In genomic region chr1:235295902-235296350, GRCh38 we compare ENCODE assay signal across 12 cellular contexts. TPM values are rescaled to one million over a fixed set of nuclear protein-coding genes. Genes with fewer than 3 reads are reported as not detected.
A peak's percentile ranks its signal among the peaks of the same experiment; 100 is the strongest.
DNase-seq lines count a peak whose midpoint lies in the region; ATAC-seq and TF ChIP-seq lines count a peak whose summit lies in the region.
"Had no signal": no experiment of that assay in that cellular context is flagged by ENCODE, and none has a peak within 500 bp of the region (broad histone marks: within the 10 kb centered on the region; RNA-seq: fewer than 3 reads in every experiment).

No MANE protein-coding gene starts in this region.

- DNase-seq in AG04450 (ENCODE audit: low read depth, low spot score) (peak; percentile 20), HS-27A (ENCODE audit: low read depth) (peak; percentile 48), brain microvascular endothelial cell (peak; percentile 88), right lobe of liver (no peak), activated gamma-delta T cell treated with Interleukin-2 at 50 U/mL for 16 hours (no peak)
- DNase-seq in stimulated activated CD4-positive, alpha-beta T cell treated with anti-CD3 and anti-CD28 coated beads, Interleukin-2, amount 100 ng/mL, for 48 hours = no peak
- DNase-seq in stimulated activated CD4-positive, alpha-beta T cell treated with anti-CD3 and anti-CD28 coated beads, Interleukin-4, amount 100 ng/mL, for 24 hours = no peak
- DNase-seq: Karpas-422; sigmoid colon; stimulated activated naive CD8-positive, alpha-beta T cell treated with anti-CD3 and anti-CD28 coated beads, Interleukin-15, amount 100 ng/mL, for 72 hours had no signal

- H3K27me3 ChIP-seq in AG04450 (ENCODE audit: control insufficient read depth, insufficient read depth, low read length) (no peaks in the 10 kb centered on the region), brain microvascular endothelial cell (replicated peaks) (no peaks in the 10 kb centered on the region), right lobe of liver (no peaks in the 10 kb centered on the region)
- H3K27me3 ChIP-seq: BLaER1 treated with 17β-estradiol and CSF1 and Interleukin-3, amounts not matched to agents 10 nM and 100 nM; sigmoid colon had no signal

- peaks cover 0 to 21% (median 5%) of the 10 kb centered on the region in 4 donors for H3K4me1 ChIP-seq in right lobe of liver

- POLR2A ChIA-PET in AG04450 (lab: Yijun Ruan, JAX) = no interaction called here

- TF ChIP-seq CTCF in AG04450 (IDR thresholded peaks at IDR 0.05; ENCODE audit: low read depth, low read length) = no peak
- TF ChIP-seq CTCF in brain microvascular endothelial cell (IDR thresholded peaks at IDR 0.05; ENCODE audit: low read depth, low read length, missing control alignments) = no peak
- no peak for TF ChIP-seq CTCF in right lobe of liver (IDR thresholded peaks at IDR 0.05)

- intact Hi-C loops in right lobe of liver (cut with DNase I) = no loop called here

- H3K4me3 ChIP-seq in AG04450 (ENCODE audit: low read depth, low read length) = no peak overlapping the region
- no peak overlapping the region for H3K4me3 ChIP-seq in brain microvascular endothelial cell (ENCODE audit: low read depth, low read length)
- no peak overlapping the region for H3K4me3 ChIP-seq in right lobe of liver
- H3K4me3 ChIP-seq: BLaER1 treated with 17β-estradiol and CSF1 and Interleukin-3, amounts not matched to agents 10 nM and 100 nM; sigmoid colon had no signal

- no peaks in the 10 kb centered on the region for H3K9me3 ChIP-seq in AG04450 (ENCODE audit: control insufficient read depth, insufficient read depth, low read length)
- H3K9me3 ChIP-seq in right lobe of liver = no peaks in the 10 kb centered on the region
- H3K9me3 ChIP-seq: sigmoid colon had no signal

- ATAC-seq in right lobe of liver (peak in 3 of 4 donors; percentile 47 to 67 (median 56)), GM21717 (IDR thresholded peaks at IDR 0.05; ENCODE audit: unreplicated experiment) (no peak)
- ATAC-seq: stimulated activated naive CD8-positive, alpha-beta T cell treated with anti-CD3 and anti-CD28 coated beads, Interleukin-15, amount 100 ng/mL, for 72 hours had no signal

- in situ Hi-C loops in brain microvascular endothelial cell (cut with HindIII; ENCODE audit: low pct_ligation_motif_present, low sequenced_read_pairs) = no loop called here

- H3K36me3 ChIP-seq in brain microvascular endothelial cell (replicated peaks) (no peaks in the 10 kb centered on the region), right lobe of liver (no peaks in the 10 kb centered on the region)
- H3K36me3 ChIP-seq: sigmoid colon had no signal

- WGBS in right lobe of liver (ENCODE audit: insufficient coverage, low coverage, low lambda C conversion rate, missing lambda C conversion rate) = 73% methylated on average over 4 of the region's 5 CpGs

- TF ChIP-seq POLR2A in right lobe of liver (IDR thresholded peaks at IDR 0.05) = no peak

- H3K27ac ChIP-seq in AG04450 (ENCODE audit: low read depth, low read length) = peak overlapping the region; percentile 13
- peak overlapping the region; percentile 23 for H3K27ac ChIP-seq in brain microvascular endothelial cell
- no peak overlapping the region for H3K27ac ChIP-seq in right lobe of liver
- H3K27ac ChIP-seq: BLaER1 treated with 17β-estradiol and CSF1 and Interleukin-3, amounts not matched to agents 10 nM and 100 nM; sigmoid colon had no signal

- CTCF ChIA-PET in AG04450 (lab: Charles Lee) = interaction anchor here (0.7 kb wide), 1 partner anchor 205 kb away, joined by 4 read pairs; no protein-coding TSS in a partner anchor

RNA-seq across cellular contexts. Expression of gene ARID4B, which starts 32.1 kb away (rescaled TPM):
- polyA plus RNA-seq in AG04450 (2011; rRNA removed) = 13.3 and 15.6 TPM in 2 replicates
- 23.0 and 34.2 TPM in 2 replicates for polyA minus RNA-seq in AG04450 (2011; rRNA and poly(A)+ RNA removed)
- 10 to 100 TPM in 4 of 6 experiments, 1 to 10 TPM in 2; 8.0 to 16.2 (median 11.4) TPM for total RNA-seq in right lobe of liver

RNA-seq across cellular contexts. Expression of gene GGPS1, which starts 32.4 kb away (rescaled TPM):
- 37.4 and 45.2 TPM in 2 replicates for polyA plus RNA-seq in AG04450 (2011; rRNA removed)
- polyA minus RNA-seq in AG04450 (2011; rRNA and poly(A)+ RNA removed) = 20.8 and 23.8 TPM in 2 replicates
- 10 to 100 TPM in 4 of 6 experiments, 1 to 10 TPM in 2; 7.8 to 12.1 (median 10.6) TPM for total RNA-seq in right lobe of liver

Comparison
In these comparisons a context has a peak if more than half of its experiments do, and no peak if none do; other contexts are left out.
1. DNase-seq: peak in AG04450 (single experiment), HS-27A (single experiment) and brain microvascular endothelial cell (single experiment); none in right lobe of liver (0 of 3), stimulated activated CD4-positive, alpha-beta T cell treated with anti-CD3 and anti-CD28 coated beads, Interleukin-2, amount 100 ng/mL, for 48 hours (0 of 2), activated gamma-delta T cell treated with Interleukin-2 at 50 U/mL for 16 hours (single experiment) and stimulated activated CD4-positive, alpha-beta T cell treated with anti-CD3 and anti-CD28 coated beads, Interleukin-4, amount 100 ng/mL, for 24 hours (single experiment).
2. H3K27ac ChIP-seq: peak in AG04450 (single experiment) and brain microvascular endothelial cell (single experiment); none in right lobe of liver (0 of 3).